9 cellular contexts compared by ENCODE assay signal in genomic region chr10:43683451-43684197, GRCh38. TPM values are rescaled to one million over a fixed set of nuclear protein-coding genes. Genes with fewer than 3 reads are reported as not detected.
DNase-seq lines count a peak whose midpoint lies in the region; ATAC-seq lines count a peak whose summit lies in the region.
"Had no signal": no experiment of that assay in that cellular context is flagged by ENCODE, and none has a peak within 500 bp of the region (broad histone marks: within the 10 kb centered on the region; RNA-seq: fewer than 3 reads in every experiment).

No MANE protein-coding gene starts in this region.

- no peak overlapping the region for H2BK15ac ChIP-seq in mesendoderm (replicated peaks; ENCODE audit: low read depth)

- no peaks in the 10 kb centered on the region for H3K79me1 ChIP-seq in mesendoderm (ENCODE audit: low read length)

- no peaks in the 10 kb centered on the region for H3K4me1 ChIP-seq in mesendoderm (ENCODE audit: control insufficient read depth, low read depth, low read length)

- H3K4ac ChIP-seq in mesendoderm (ENCODE audit: low read depth, low read length), result no peak overlapping the region

- no peak overlapping the region for H2AK5ac ChIP-seq in mesendoderm (ENCODE audit: low read length)

- no peak overlapping the region for H4K5ac ChIP-seq in mesendoderm (ENCODE audit: low read length)

- H3K4me3 Mint-ChIP-seq in activated naive CD8-positive, alpha-beta T cell treated with anti-CD3 and anti-CD28 coated beads, Interleukin-2, amount 50 U/mL, for 24 hours, result no peak overlapping the region
- H3K4me3 Mint-ChIP-seq: immature natural killer cell had no signal

- no peaks in the 10 kb centered on the region for H3K79me2 ChIP-seq in mesendoderm (ENCODE audit: control insufficient read depth, insufficient read depth, low read length)

- no peak overlapping the region for H2BK5ac ChIP-seq in mesendoderm (ENCODE audit: low read length)

- H3K9me3 Mint-ChIP-seq in activated naive CD8-positive, alpha-beta T cell treated with anti-CD3 and anti-CD28 coated beads, Interleukin-2, amount 50 U/mL, for 24 hours, result no peaks in the 10 kb centered on the region
- H3K9me3 Mint-ChIP-seq: immature natural killer cell had no signal

- no peak overlapping the region for H4K8ac ChIP-seq in mesendoderm (ENCODE audit: low read depth, low read length)

- no peak overlapping the region for H3K27ac ChIP-seq in mesendoderm (ENCODE audit: low read depth, low read length)

- H3K27me3 Mint-ChIP-seq in activated naive CD8-positive, alpha-beta T cell treated with anti-CD3 and anti-CD28 coated beads, Interleukin-2, amount 50 U/mL, for 24 hours, result peaks cover 32% of the 10 kb centered on the region

- no peak overlapping the region for H3K27ac Mint-ChIP-seq in activated naive CD8-positive, alpha-beta T cell treated with anti-CD3 and anti-CD28 coated beads, Interleukin-2, amount 50 U/mL, for 24 hours
- H3K27ac Mint-ChIP-seq: immature natural killer cell had no signal

- no peaks in the 10 kb centered on the region for H3K27me3 ChIP-seq in mesendoderm (ENCODE audit: insufficient read depth, low read length, poor library complexity)

- H3K56ac ChIP-seq in mesendoderm (ENCODE audit: low read length), result no peak overlapping the region

- peak; percentile 65 for ATAC-seq in HG03354 (IDR thresholded peaks at IDR 0.05; ENCODE audit: poor library complexity, severe bottlenecking, unreplicated experiment)
- peak; percentile 59 for ATAC-seq in activated naive CD8-positive, alpha-beta T cell treated with anti-CD3 and anti-CD28 coated beads, Interleukin-2, amount 50 U/mL, for 24 hours

- H3K18ac ChIP-seq in mesendoderm (ENCODE audit: low read length), result no peak overlapping the region

- DNase-seq in ELR (ENCODE audit: low read depth) (peak; percentile 22), mesendoderm (peak; percentile 68), medulla oblongata (ENCODE audit: extremely low spot score) (no peak), superior temporal gyrus (ENCODE audit: extremely low spot score) (no peak), NCI-H2227 (lab: John Stamatoyannopoulos, UW; ENCODE audit: unreplicated experiment) (no peak), NCI-H1930 (lab: John Stamatoyannopoulos, UW) (no peak)
- DNase-seq in activated naive CD8-positive, alpha-beta T cell treated with anti-CD3 and anti-CD28 coated beads, Interleukin-2, amount 50 U/mL, for 24 hours, result peak; percentile 31

- H3K4me3 ChIP-seq in mesendoderm (ENCODE audit: low read length), result no peak overlapping the region

- WGBS in mesendoderm (ENCODE audit: extremely low coverage, insufficient coverage, low lambda C conversion rate), result no CpG with 5 or more reads among the region's 9 CpGs

- no peaks in the 10 kb centered on the region for H3K36me3 ChIP-seq in mesendoderm (ENCODE audit: control insufficient read depth, insufficient read depth, low read length)

- H2BK120ac ChIP-seq in mesendoderm (ENCODE audit: low read depth, low read length), result no peak overlapping the region

- no peaks in the 10 kb centered on the region for H3K36me3 Mint-ChIP-seq in activated naive CD8-positive, alpha-beta T cell treated with anti-CD3 and anti-CD28 coated beads, Interleukin-2, amount 50 U/mL, for 24 hours (ENCODE audit: low read depth)
- H3K36me3 Mint-ChIP-seq: immature natural killer cell had no signal

- no peak overlapping the region for H3K9ac ChIP-seq in mesendoderm (ENCODE audit: low read length)

- no peak overlapping the region for H3K4me2 ChIP-seq in mesendoderm (ENCODE audit: low read length)

- H3K4me1 Mint-ChIP-seq in activated naive CD8-positive, alpha-beta T cell treated with anti-CD3 and anti-CD28 coated beads, Interleukin-2, amount 50 U/mL, for 24 hours, result peaks cover 4% of the 10 kb centered on the region

- H3K23ac ChIP-seq in mesendoderm (ENCODE audit: low read length), result no peak overlapping the region

RNA-seq across cellular contexts. Expression of gene ZNF32, which starts 34.9 kb away (rescaled TPM):
- polyA plus RNA-seq in mesendoderm (2013, experiment 1 of 2), result 21.5 TPM
- 22.4 TPM for polyA plus RNA-seq in mesendoderm (2013, experiment 2 of 2)

Comparison
In these comparisons a context has a peak if more than half of its experiments do, and no peak if none do; other contexts are left out.
1. DNase-seq: peak in ELR (single experiment), activated naive CD8-positive, alpha-beta T cell treated with anti-CD3 and anti-CD28 coated beads, Interleukin-2, amount 50 U/mL, for 24 hours (single experiment) and mesendoderm (single experiment); none in medulla oblongata (single experiment), superior temporal gyrus (single experiment), NCI-H2227 (single experiment) and NCI-H1930 (0 of 2).